In genomic region chr22:33083212-33083611, GRCh38 we compare ENCODE assay signal across 15 cellular contexts. TPM values are rescaled to one million over a fixed set of nuclear protein-coding genes. Genes with fewer than 3 reads are reported as not detected.
A peak's percentile ranks its signal among the peaks of the same experiment; 100 is the strongest.
DNase-seq lines count a peak whose midpoint lies in the region; ATAC-seq and TF ChIP-seq lines count a peak whose summit lies in the region.
"Had no signal": no experiment of that assay in that cellular context is flagged by ENCODE, and none has a peak within 500 bp of the region (broad histone marks: within the 10 kb centered on the region; RNA-seq: fewer than 3 reads in every experiment).

No MANE protein-coding gene starts in this region.

- no peak overlapping the region for H3K4me2 ChIP-seq in MM.1S (ENCODE audit: low read depth, low read length)
- H3K4me2 ChIP-seq: BLaER1 had no signal

- H3K9ac ChIP-seq in MM.1S (ENCODE audit: low read length), result no peak overlapping the region
- H3K9ac ChIP-seq: BLaER1, parathyroid adenoma had no signal

- CTCF ChIA-PET in WTC11 (lab: Charles Lee), result interaction anchor here (0.6 to 1.5 kb wide), 8 partner anchors 9 to 120 kb away, joined by 3 to 8 read pairs (median 4); partner anchors contain the start of gene SYN3

- H2AFZ ChIP-seq in MM.1S (ENCODE audit: low read length), result no peak overlapping the region
- H2AFZ ChIP-seq: parathyroid adenoma had no signal

- peaks cover 31% of the 10 kb centered on the region for H3K27me3 Mint-ChIP-seq in WTC11 (ENCODE audit: low read depth)

- H3K9me2 ChIP-seq in MM.1S (replicated peaks; ENCODE audit: insufficient read depth, low read length), result no peaks in the 10 kb centered on the region

- TF ChIP-seq CTCF in GM12865 (IDR thresholded peaks at IDR 0.05; ENCODE audit: insufficient read depth, low read depth, low read length, missing control alignments), result peak; percentile 17
- peak; percentile 50 for TF ChIP-seq CTCF in MM.1S (IDR thresholded peaks at IDR 0.05; ENCODE audit: low read length)
- TF ChIP-seq CTCF in WTC11 (IDR thresholded peaks at IDR 0.05), result peak; percentile 21; the same call in 1 of the 2 replicates
- peak; percentile 33 to 50 (median 39) for TF ChIP-seq CTCF in right lobe of liver (IDR thresholded peaks at IDR 0.05)

- H3K79me2 ChIP-seq in MM.1S (ENCODE audit: low read length), result no peaks in the 10 kb centered on the region
- H3K79me2 ChIP-seq: parathyroid adenoma had no signal

- H3K4me1 Mint-ChIP-seq in WTC11, result no peaks in the 10 kb centered on the region
- H3K4me1 Mint-ChIP-seq: activated naive CD8-positive, alpha-beta T cell treated with anti-CD3 and anti-CD28 coated beads, Interleukin-2, amount 50 U/mL, for 24 hours; stimulated activated naive CD8-positive, alpha-beta T cell treated with anti-CD3 and anti-CD28 coated beads, Interleukin-15, amount 100 ng/mL, for 72 hours had no signal

- H3F3A ChIP-seq in MM.1S (ENCODE audit: insufficient read depth, low read length), result no peaks in the 10 kb centered on the region

- POLR2A ChIA-PET in WTC11 (lab: Charles Lee), result no interaction called here

- no peak overlapping the region for H3K27ac Mint-ChIP-seq in WTC11
- H3K27ac Mint-ChIP-seq: activated CD4-positive, alpha-beta memory T cell treated with anti-CD3 and anti-CD28 coated beads for 36 hours; activated naive CD8-positive, alpha-beta T cell treated with anti-CD3 and anti-CD28 coated beads, Interleukin-2, amount 50 U/mL, for 24 hours; stimulated activated naive CD8-positive, alpha-beta T cell treated with anti-CD3 and anti-CD28 coated beads, Interleukin-15, amount 100 ng/mL, for 72 hours had no signal

- H3K4me3 ChIP-seq in GM12865 (ENCODE audit: low read depth, low read length), result no peak overlapping the region
- no peak overlapping the region for H3K4me3 ChIP-seq in MM.1S (ENCODE audit: low read length)
- no peak overlapping the region for H3K4me3 ChIP-seq in right lobe of liver
- H3K4me3 ChIP-seq: BLaER1, SJSA1 had no signal

- peaks cover 3% of the 10 kb centered on the region; the same call in 1 of the 2 replicates for H3K36me3 Mint-ChIP-seq in WTC11
- H3K36me3 Mint-ChIP-seq: activated CD4-positive, alpha-beta memory T cell treated with anti-CD3 and anti-CD28 coated beads for 36 hours had no signal

- H3K27ac ChIP-seq in MM.1S (ENCODE audit: low read length) (no peak overlapping the region), right lobe of liver (no peak overlapping the region)
- H3K27ac ChIP-seq: BLaER1, parathyroid adenoma, SJSA1 had no signal

- peak; percentile 47; the same call in 1 of the 2 replicates for ATAC-seq in WTC11
- ATAC-seq in right lobe of liver, result peak; percentile 59 to 67 (median 62)
- no peak for ATAC-seq in GM21367 (IDR thresholded peaks at IDR 0.05; ENCODE audit: unreplicated experiment)
- ATAC-seq: activated naive CD8-positive, alpha-beta T cell treated with anti-CD3 and anti-CD28 coated beads, Interleukin-2, amount 50 U/mL, for 24 hours; stimulated activated naive CD8-positive, alpha-beta T cell treated with anti-CD3 and anti-CD28 coated beads, Interleukin-15, amount 100 ng/mL, for 72 hours had no signal

- peaks cover 21% of the 10 kb centered on the region for H3K9me3 Mint-ChIP-seq in WTC11
- H3K9me3 Mint-ChIP-seq: activated naive CD8-positive, alpha-beta T cell treated with anti-CD3 and anti-CD28 coated beads, Interleukin-2, amount 50 U/mL, for 24 hours; stimulated activated naive CD8-positive, alpha-beta T cell treated with anti-CD3 and anti-CD28 coated beads, Interleukin-15, amount 100 ng/mL, for 72 hours had no signal

- H3K9me3 ChIP-seq in MM.1S (replicated peaks; ENCODE audit: insufficient read depth, low read length), result no peaks in the 10 kb centered on the region
- no peaks in the 10 kb centered on the region for H3K9me3 ChIP-seq in right lobe of liver

- H3K27me3 ChIP-seq in MM.1S (replicated peaks; ENCODE audit: insufficient read depth, low read length) (no peaks in the 10 kb centered on the region), right lobe of liver (no peaks in the 10 kb centered on the region)
- H3K27me3 ChIP-seq: BLaER1, SJSA1 had no signal

- TF ChIP-seq POLR2A in right lobe of liver (IDR thresholded peaks at IDR 0.05), result no peak

- H3K4me1 ChIP-seq in MM.1S (ENCODE audit: low read length) (no peaks in the 10 kb centered on the region), right lobe of liver (no peaks in the 10 kb centered on the region)
- H3K4me1 ChIP-seq: BLaER1, parathyroid adenoma, SJSA1 had no signal

- H4K20me1 ChIP-seq in MM.1S (ENCODE audit: insufficient read depth, low read length), result no peaks in the 10 kb centered on the region
- H4K20me1 ChIP-seq: BLaER1 had no signal

- H3K4me3 Mint-ChIP-seq in WTC11, result no peak overlapping the region
- H3K4me3 Mint-ChIP-seq: activated CD4-positive, alpha-beta memory T cell treated with anti-CD3 and anti-CD28 coated beads for 36 hours; activated naive CD8-positive, alpha-beta T cell treated with anti-CD3 and anti-CD28 coated beads, Interleukin-2, amount 50 U/mL, for 24 hours; stimulated activated naive CD8-positive, alpha-beta T cell treated with anti-CD3 and anti-CD28 coated beads, Interleukin-15, amount 100 ng/mL, for 72 hours had no signal

- intact Hi-C loops in right lobe of liver (cut with DNase I), result no loop called here

- H3K36me3 ChIP-seq in MM.1S (replicated peaks; ENCODE audit: insufficient read depth, low read length), result no peaks in the 10 kb centered on the region
- no peaks in the 10 kb centered on the region for H3K36me3 ChIP-seq in right lobe of liver
- H3K36me3 ChIP-seq: BLaER1, SJSA1 had no signal

- peak; percentile 43 for DNase-seq in GM12865 (ENCODE audit: low read depth)
- peak; percentile 43 for DNase-seq in MM.1S
- DNase-seq in WTC11 (ENCODE audit: low spot score), result no peak
- no peak for DNase-seq in right lobe of liver
- DNase-seq in stimulated activated naive CD4-positive, alpha-beta T cell treated with Interleukin-2 at 50 U/mL for 16 hours (lab: John Stamatoyannopoulos, UW), result no peak
- DNase-seq in anterior cingulate cortex (lab: John Stamatoyannopoulos, UW), result no peak
- DNase-seq in SW 1271 (lab: John Stamatoyannopoulos, UW), result no peak
- DNase-seq: activated CD4-positive, alpha-beta memory T cell treated with anti-CD3 and anti-CD28 coated beads for 36 hours; activated naive CD8-positive, alpha-beta T cell treated with anti-CD3 and anti-CD28 coated beads, Interleukin-2, amount 50 U/mL, for 24 hours; stimulated activated naive CD8-positive, alpha-beta T cell treated with anti-CD3 and anti-CD28 coated beads, Interleukin-15, amount 100 ng/mL, for 72 hours had no signal

TF ChIP-seq in WTC11, 78 proteins besides CTCF, POLR2A, EP300 and RAD21 (continues in another document):
- no peak for TF ChIP-seq NFATC4 (CRISPR knock-in tag; IDR thresholded peaks at IDR 0.05)
- no peak for TF ChIP-seq IRF1 (CRISPR knock-in tag; IDR thresholded peaks at IDR 0.05)
- TF ChIP-seq STAT6 (CRISPR knock-in tag; conservative IDR thresholded peaks at IDR 0.05; ENCODE audit: low read depth), result no peak
- no peak for TF ChIP-seq CDX4 (CRISPR knock-in tag; IDR thresholded peaks at IDR 0.05; ENCODE audit: borderline replicate concordance)
- no peak for TF ChIP-seq CREB1 (CRISPR knock-in tag; IDR thresholded peaks at IDR 0.05)
- TF ChIP-seq PRRX2 (CRISPR knock-in tag; IDR thresholded peaks at IDR 0.05), result no peak
- no peak for TF ChIP-seq NR3C1 (CRISPR knock-in tag; conservative IDR thresholded peaks at IDR 0.05; ENCODE audit: low read depth)
- TF ChIP-seq MLX (CRISPR knock-in tag; IDR thresholded peaks at IDR 0.05), result no peak
- no peak for TF ChIP-seq ZNF317 (CRISPR knock-in tag; IDR thresholded peaks at IDR 0.05; ENCODE audit: borderline replicate concordance, low read depth)

RNA-seq across cellular contexts. Expression of gene SYN3, which starts 25.0 kb away (rescaled TPM):
- 17.9 to 21.8 TPM (median 18.9 TPM) in 3 replicates for total RNA-seq in WTC11 (2021)
- total RNA-seq in right lobe of liver, result under 1 TPM in 3 of 6 experiments, not detected in 3; 0.44 to 0.60 (median 0.56) TPM
- total RNA-seq: activated CD4-positive, alpha-beta memory T cell treated with anti-CD3 and anti-CD28 coated beads for 36 hours; M059J; SJSA1 had no signal

Comparison
In these comparisons a context has a peak if more than half of its experiments do, and no peak if none do; other contexts are left out.
1. DNase-seq: peak in GM12865 (single experiment) and MM.1S (single experiment); none in WTC11 (single experiment), right lobe of liver (0 of 3), stimulated activated naive CD4-positive, alpha-beta T cell treated with Interleukin-2 at 50 U/mL for 16 hours (single experiment), anterior cingulate cortex (0 of 58) and SW 1271 (0 of 2).
2. RNA of gene SYN3, which starts 25.0 kb away (total RNA-seq): 17.9 to 21.8 TPM in WTC11; 0.44 to 0.60 TPM in right lobe of liver; every median in the first group is over 10 times any median in the second.
3. Peak in every context shown above with its lines, with median percentiles within 50 percentile points of each other: CTCF ChIP-seq.